Comparison of ENCODE assay signal across 10 cellular contexts in genomic region chr13:20311022-20311421, GRCh38.
"Had no signal": no experiment of that assay in that cellular context is flagged by ENCODE, and none has a peak within 500 bp of the region (broad histone marks: within the 10 kb centered on the region; RNA-seq: fewer than 3 reads in every experiment).

No MANE protein-coding gene starts in this region.

- FAIRE-seq: HTR-8/SVneo, K562 had no signal

- ATAC-seq: HCT116, K562 had no signal

- H3K36me3 ChIP-seq: HAP-1 had no signal

- H3K27ac ChIP-seq: GM23248 had no signal

- H3K27ac Mint-ChIP-seq: HFFc6 had no signal

- H3K4me1 ChIP-seq: HAP-1 had no signal

- H3K9me3 ChIP-seq: HAP-1 had no signal

- H2AFZ ChIP-seq: GM23248 had no signal

- H3K9ac ChIP-seq: GM23248 had no signal

- DNase-seq: GM23248, GOT3, H7, HFFc6, IMR-90, KG1 had no signal

- H3K4me3 ChIP-seq: GM23248, HAP-1, K562 had no signal

- H3K4me3 Mint-ChIP-seq: HFFc6 had no signal
